In the genomic region with DNA sequence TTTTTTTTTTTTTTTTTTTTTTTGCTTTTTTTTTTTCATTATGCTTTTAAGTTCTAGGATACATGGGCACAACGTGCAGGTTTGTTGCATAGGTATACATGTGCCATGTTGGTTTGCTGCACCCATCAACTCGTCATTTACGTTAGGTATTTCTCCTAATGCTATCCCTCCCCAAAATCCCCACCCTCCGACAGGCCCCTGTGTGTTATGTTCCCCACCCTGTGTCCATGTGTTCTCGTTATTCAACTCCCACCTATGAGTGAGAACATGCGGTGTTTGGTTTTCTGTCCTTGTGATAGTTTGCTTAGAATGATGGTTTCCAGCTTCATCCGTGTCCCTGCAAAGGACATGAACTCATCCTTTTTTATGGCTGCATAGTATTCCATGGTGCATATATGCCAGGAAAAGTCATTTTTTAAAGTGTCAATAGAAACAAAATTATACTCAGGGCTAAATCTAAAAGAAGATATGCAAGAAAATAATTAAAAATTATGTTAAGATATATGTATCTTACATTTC, we compare ENCODE assay signal across 23 cellular contexts. TPM values are rescaled to one million over a fixed set of nuclear protein-coding genes. Genes with fewer than 3 reads are reported as not detected.
"Had no signal": no experiment of that assay in that cellular context is flagged by ENCODE, and none has a peak within 500 bp of the region (broad histone marks: within the 10 kb centered on the region; RNA-seq: fewer than 3 reads in every experiment).

No MANE protein-coding gene starts in this region.

RNA-seq across cellular contexts. Expression of gene B3GNT6, which starts 13.8 kb away (rescaled TPM):
- total RNA-seq: endodermal cell, endothelial cell of umbilical vein, epithelial cell of proximal tubule, fibroblast of lung, foreskin keratinocyte, heart left ventricle, kidney, left lobe of liver, liver, lung microvascular endothelial cell, mesothelial cell of epicardium, osteocyte, renal cortical epithelial cell, right cardiac atrium, sigmoid colon, skeletal muscle tissue, urinary bladder had no signal
- polyA plus RNA-seq: endothelial cell of umbilical vein, fibroblast of lung, foreskin keratinocyte, heart left ventricle, hepatocyte, liver, psoas muscle, right cardiac atrium, urinary bladder had no signal

RNA-seq across cellular contexts. Expression of gene OMP, which starts 54.7 kb away (rescaled TPM):
- total RNA-seq: epithelial cell of proximal tubule, esophagus muscularis mucosa, foreskin keratinocyte, gastroesophageal sphincter, heart left ventricle, hepatocyte, lung microvascular endothelial cell, osteocyte, psoas muscle, right cardiac atrium, subcutaneous adipose tissue, temporal lobe, urinary bladder had no signal
- polyA plus RNA-seq: endothelial cell of umbilical vein, fibroblast of lung, foreskin keratinocyte, heart left ventricle, hepatocyte, right cardiac atrium, urinary bladder had no signal
